Comparison of ENCODE assay signal across 8 cellular contexts in the genomic region with DNA sequence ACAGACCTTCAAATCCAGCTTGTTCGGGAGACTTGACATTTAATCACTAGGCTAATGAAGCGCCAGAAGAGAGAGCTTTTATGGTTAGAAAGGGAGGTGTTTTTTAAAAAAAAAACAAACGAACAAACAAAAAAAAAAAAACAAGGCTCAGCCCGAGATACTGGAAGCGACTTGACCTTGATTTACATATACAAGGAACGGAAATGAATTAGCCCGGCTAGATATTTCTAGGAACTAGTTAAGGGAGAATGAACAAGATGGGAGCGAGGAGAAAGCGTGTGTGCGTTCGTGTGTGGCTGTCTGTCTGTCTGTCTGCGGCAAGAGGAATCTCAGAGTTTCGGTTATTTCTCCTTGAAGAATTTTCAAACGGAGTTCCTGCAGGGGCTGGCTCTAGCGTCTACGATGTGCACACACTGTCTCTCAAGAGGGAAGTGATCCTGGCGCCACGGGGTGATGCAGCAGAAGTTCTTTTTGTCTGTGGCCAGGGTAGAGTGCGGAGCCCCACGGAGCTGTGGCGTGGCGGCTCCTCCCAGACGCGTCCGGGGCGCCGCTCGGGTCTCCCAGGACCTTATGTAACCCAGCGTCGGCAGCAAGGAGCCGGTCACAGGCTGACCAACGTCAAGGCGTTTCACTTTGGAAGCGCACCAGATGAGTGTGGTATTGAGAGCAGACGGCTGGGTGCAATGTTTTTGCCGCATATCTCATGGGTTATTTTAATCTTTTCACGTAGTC. TPM values are rescaled to one million over a fixed set of nuclear protein-coding genes. Genes with fewer than 3 reads are reported as not detected.
DNase-seq lines count a peak whose midpoint lies in the region; ATAC-seq, FAIRE-seq and TF ChIP-seq lines count a peak whose summit lies in the region.

No MANE protein-coding gene starts in this region.

- H3K9me3 Mint-ChIP-seq in T-cell, result no peaks in the 10 kb centered on the region

- H3K79me2 ChIP-seq in KMS-11 (ENCODE audit: insufficient read depth, low read depth), result no peaks in the 10 kb centered on the region

- in situ Hi-C loops in G401 (cut with HindIII; ENCODE audit: low sequenced_read_pairs), result no loop called here

- ATAC-seq in GM21786 (IDR thresholded peaks at IDR 0.05; ENCODE audit: unreplicated experiment) (peak; percentile 77), T-cell (replicated peaks in 1 of 4) (peak; percentile 66 to 90 (median 84))

- no peaks in the 10 kb centered on the region for H4K20me1 ChIP-seq in KMS-11 (ENCODE audit: insufficient read depth)

- H3K9ac ChIP-seq in KMS-11, result peak overlapping the region; percentile 51; the same call in 1 of the 2 replicates

- FAIRE-seq in bronchial epithelial cell (lab: Jason Lieb, UNC), result no peak

- H3K36me3 ChIP-seq in KMS-11 (ENCODE audit: insufficient read depth) (no peaks in the 10 kb centered on the region), bronchial epithelial cell (ENCODE audit: control insufficient read depth, insufficient read depth, low read length) (no peaks in the 10 kb centered on the region), sigmoid colon (peaks cover 0 to 7% (median 0%) of the 10 kb centered on the region in 4 donors)

- H3K4me1 Mint-ChIP-seq in T-cell, result peaks cover 14 to 30% (median 24%) of the 10 kb centered on the region in 3 donors

- no peaks in the 10 kb centered on the region for H3K27me3 ChIP-seq in KMS-11 (ENCODE audit: insufficient read depth, low read depth)
- no peaks in the 10 kb centered on the region for H3K27me3 ChIP-seq in bronchial epithelial cell (ENCODE audit: control insufficient read depth, insufficient read depth, low read length)
- H3K27me3 ChIP-seq in sigmoid colon, result no peaks in the 10 kb centered on the region

- TF ChIP-seq CTCF in KMS-11 (conservative IDR thresholded peaks at IDR 0.05; ENCODE audit: low read depth, low read length) (no peak), bronchial epithelial cell (IDR thresholded peaks at IDR 0.05; ENCODE audit: insufficient read depth, low read length, severe bottlenecking) (no peak), sigmoid colon (IDR thresholded peaks at IDR 0.05) (no peak)

- H3K27ac Mint-ChIP-seq in T-cell, result peak overlapping the region in 1 of 2 donors; percentile 33

- H3K36me3 Mint-ChIP-seq in T-cell, result no peaks in the 10 kb centered on the region

- H3K27ac ChIP-seq in KMS-11 (no peak overlapping the region), sigmoid colon (peak overlapping the region; percentile 80 to 88 (median 84))

- POLR2A ChIA-PET in T-cell (lab: Charles Lee), result interaction anchor here (0.6 kb wide), 3 partner anchors 112 to 1055 kb away, joined by 3 to 7 read pairs (median 5); no protein-coding TSS in a partner anchor

- peak in 1 of 4 donors; percentile 52 for TF ChIP-seq EP300 in sigmoid colon (IDR thresholded peaks at IDR 0.05)

- H3K4me3 ChIP-seq in KMS-11 (IDR thresholded peaks at IDR 0.05; ENCODE audit: insufficient read depth, low read depth, low read length), result no peak overlapping the region
- H3K4me3 ChIP-seq in bronchial epithelial cell (ENCODE audit: low read depth, low read length), result peak overlapping the region; percentile 52
- H3K4me3 ChIP-seq in sigmoid colon, result peak overlapping the region; percentile 46 to 58 (median 54)

- H2AFZ ChIP-seq in KMS-11 (ENCODE audit: low read depth), result peak overlapping the region; percentile 87

- no peaks in the 10 kb centered on the region for H3K9me3 ChIP-seq in sigmoid colon

- peak; percentile 38 to 60 for TF ChIP-seq POLR2A in sigmoid colon (IDR thresholded peaks at IDR 0.05)

- peak; percentile 34 for DNase-seq in G401 (ENCODE audit: low spot score)
- peak in 24 of 34 experiments; percentile 11 to 61 (median 24) for DNase-seq in T-cell
- DNase-seq in bronchial epithelial cell (ENCODE audit: low read depth), result peak; percentile 57
- DNase-seq in iPS-NIHi11 (ENCODE audit: low spot score), result peak; percentile 50
- peak; percentile 94 for DNase-seq in sigmoid colon
- no peak for DNase-seq in activated gamma-delta T cell (lab: John Stamatoyannopoulos, UW)

- 1 to 2% methylated on average over 37 of the region's 37 CpGs for WGBS in sigmoid colon, 2 donors

- peaks cover 48 to 52% of the 10 kb centered on the region in 2 donors for H3K27me3 Mint-ChIP-seq in T-cell

- peak overlapping the region; percentile 77 to 87 (median 78) for H3K4me3 Mint-ChIP-seq in T-cell

- CTCF ChIA-PET in T-cell (lab: Charles Lee), result interaction anchor here (0.6 kb wide), 2 partner anchors 151 to 509 kb away, joined by 5 read pairs; no protein-coding TSS in a partner anchor

- peak overlapping the region; percentile 91 for H3K4me2 ChIP-seq in KMS-11

- intact Hi-C loops in sigmoid colon (cut with DNase I), result loop anchor here (2.0 to 5.0 kb wide), 2 partner anchors 19 to 86 kb away; a partner anchor contains a TSS

- no peaks in the 10 kb centered on the region for H3K4me1 ChIP-seq in KMS-11 (ENCODE audit: low read depth, poor library complexity, severe bottlenecking)
- H3K4me1 ChIP-seq in sigmoid colon, result peaks cover 0 to 29% (median 12%) of the 10 kb centered on the region in 4 donors

RNA-seq across cellular contexts. Expression of a gene that starts 18.8 kb away (rescaled TPM):
- not detected in 2 replicates for total RNA-seq in G401 (2014; rRNA removed; shearing (Covaris generic))
- total RNA-seq in T-cell (10 to 100 TPM; 20.3 to 37.6 (median 29.5) TPM), bronchial epithelial cell (10.5 and 14.3 TPM in 2 replicates), sigmoid colon (100 to 1,000 TPM in 2 of 4 donors, 10 to 100 TPM in 2; 75.2 to 118 (median 98.1) TPM)
- 10 to 100 TPM; 17.5 to 27.3 (median 24.6) TPM for polyA plus RNA-seq in sigmoid colon

Comparison
In these comparisons a context has a peak if more than half of its experiments do, and no peak if none do; other contexts are left out.
1. RNA of a gene that starts 18.8 kb away (total RNA-seq): 75.2 to 118 TPM in sigmoid colon, 20.3 to 37.6 TPM in T-cell and 10.5 to 14.3 TPM in bronchial epithelial cell; not detected in G401; every median in the first group is over 10 times any median in the second.